Comparison of ENCODE assay signal across 12 cellular contexts in the genomic region with DNA sequence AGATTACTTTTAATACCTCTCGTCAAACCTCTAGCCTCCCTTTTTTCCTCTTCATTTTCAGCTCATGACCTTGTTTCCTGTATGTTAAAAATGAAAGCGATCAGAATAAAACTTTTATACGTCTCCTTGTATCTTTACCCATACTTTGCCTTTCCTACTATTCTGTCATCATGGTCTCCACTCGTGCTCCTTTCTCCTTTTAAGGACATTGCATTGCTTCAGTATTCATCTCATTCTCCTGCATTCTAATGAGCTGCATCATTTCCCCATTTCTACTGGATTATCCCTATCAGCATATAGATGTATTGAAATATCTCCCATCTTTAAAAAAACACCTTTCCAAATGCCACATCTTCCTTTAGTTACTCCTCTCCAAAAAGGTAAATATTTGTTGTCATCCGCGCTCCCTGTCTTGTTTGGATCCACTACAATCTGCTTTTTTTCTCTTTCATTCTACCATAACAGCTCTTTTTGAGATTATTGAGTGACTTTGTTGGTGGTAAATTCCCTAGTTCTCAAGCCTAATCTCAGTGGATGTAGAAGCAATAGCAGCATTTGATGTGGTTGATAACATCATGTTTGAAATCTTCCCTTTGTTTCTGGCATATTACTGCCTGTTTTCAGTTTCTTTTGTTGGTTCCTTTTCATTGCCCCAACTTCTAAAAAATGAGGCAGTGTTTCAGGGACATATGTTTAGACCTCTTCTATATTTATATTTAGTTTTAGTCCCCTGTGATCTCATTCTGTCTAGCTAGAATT. TPM values are rescaled to one million over a fixed set of nuclear protein-coding genes. Genes with fewer than 3 reads are reported as not detected.
A peak's percentile ranks its signal among the peaks of the same experiment; 100 is the strongest.
DNase-seq lines count a peak whose midpoint lies in the region; ATAC-seq, FAIRE-seq and TF ChIP-seq lines count a peak whose summit lies in the region.
"Had no signal": no experiment of that assay in that cellular context is flagged by ENCODE, and none has a peak within 500 bp of the region (broad histone marks: within the 10 kb centered on the region; RNA-seq: fewer than 3 reads in every experiment).

No MANE protein-coding gene starts in this region.

- peak overlapping the region; percentile 82 for H3K4me3 Mint-ChIP-seq in CD8-positive, alpha-beta T cell

- H3K79me2 ChIP-seq in Loucy (ENCODE audit: insufficient read depth, low read length) = peaks cover 93% of the 10 kb centered on the region
- H3K79me2 ChIP-seq in GM23248 (ENCODE audit: insufficient read depth) = peaks cover 100% of the 10 kb centered on the region

- H3K27me3 Mint-ChIP-seq in CD8-positive, alpha-beta T cell (ENCODE audit: low read depth) = no peaks in the 10 kb centered on the region

- H3K4me1 ChIP-seq in CD8-positive, alpha-beta T cell (ENCODE audit: insufficient read depth, low read length) = peaks cover 82% of the 10 kb centered on the region
- H3K4me1 ChIP-seq in Loucy (ENCODE audit: insufficient read depth, low read length, poor library complexity, severe bottlenecking) = peaks cover 28% of the 10 kb centered on the region
- peaks cover 16% of the 10 kb centered on the region for H3K4me1 ChIP-seq in GM23248 (ENCODE audit: insufficient read depth)
- H3K4me1 ChIP-seq in left lung = peaks cover 0 to 76% of the 10 kb centered on the region in 2 donors

- no peak overlapping the region for H3K9ac ChIP-seq in Loucy (ENCODE audit: low read depth, low read length, poor library complexity, severe bottlenecking)
- H3K9ac ChIP-seq in GM23248 = no peak overlapping the region

- H3K9me2 ChIP-seq in Loucy (replicated peaks; ENCODE audit: low read depth, low read length) = no peaks in the 10 kb centered on the region
- H3K9me2 ChIP-seq in GM23248 (ENCODE audit: insufficient read depth) = no peaks in the 10 kb centered on the region

- no peak overlapping the region for H2AFZ ChIP-seq in Loucy (ENCODE audit: low read length)
- H2AFZ ChIP-seq in GM23248 = no peak overlapping the region

- 93 to 97% methylated on average over 6 of the region's 6 CpGs for WGBS in GM23248 (ENCODE audit: low coverage in 1 of 2, low lambda C conversion rate in 2 of 2, missing lambda C conversion rate in 2 of 2), 2 experiments

- no peak for TF ChIP-seq CTCF in CD8-positive, alpha-beta T cell (IDR thresholded peaks at IDR 0.05)
- TF ChIP-seq CTCF in Loucy (conservative IDR thresholded peaks at IDR 0.05; ENCODE audit: low read length) (no peak), left lung (IDR thresholded peaks at IDR 0.05) (no peak)

- H4K20me1 ChIP-seq in Loucy (ENCODE audit: insufficient read depth, low read length, poor library complexity, severe bottlenecking) (peaks cover 57% of the 10 kb centered on the region), GM23248 (ENCODE audit: insufficient read depth) (0 out of 2 replicates have a peak, but pooled peaks cover 6% of the 10 kb centered on the region)

- CTCF ChIA-PET in CD8-positive, alpha-beta T cell (lab: Charles Lee) = interaction anchor here (1.3 to 2.1 kb wide), 3 partner anchors 72 to 112 kb away, joined by 3 to 4 read pairs (median 3); no protein-coding TSS in a partner anchor

- ATAC-seq in CD8-positive, alpha-beta T cell = peak; percentile 54
- ATAC-seq in left lung (no peak), GM21619 (IDR thresholded peaks at IDR 0.05; ENCODE audit: unreplicated experiment) (no peak)
- ATAC-seq: foreskin keratinocyte had no signal

- FAIRE-seq in GM18507 (lab: Jason Lieb, UNC) = peak; percentile 24

- POLR2A ChIA-PET in CD8-positive, alpha-beta T cell (lab: Charles Lee) = interaction anchor here (0.5 to 15.2 kb wide), 8 partner anchors 9 to 110 kb away, joined by 3 to 239 read pairs (median 8); partner anchors contain the start of gene CDC42SE2

- H3K4me2 ChIP-seq in Loucy (ENCODE audit: low read depth, low read length, poor library complexity, severe bottlenecking) = peak overlapping the region; percentile 51
- no peak overlapping the region for H3K4me2 ChIP-seq in GM23248 (ENCODE audit: unreplicated experiment)

- no peaks in the 10 kb centered on the region for H3K36me3 ChIP-seq in CD8-positive, alpha-beta T cell (ENCODE audit: insufficient read depth, low read length)
- H3K36me3 ChIP-seq in Loucy (ENCODE audit: insufficient read depth, low read length) = no peaks in the 10 kb centered on the region
- H3K36me3 ChIP-seq in GM23248 (ENCODE audit: low read depth) = no peaks in the 10 kb centered on the region
- no peaks in the 10 kb centered on the region for H3K36me3 ChIP-seq in left lung

- H3K4me1 Mint-ChIP-seq in CD8-positive, alpha-beta T cell (ENCODE audit: low read depth) = peaks cover 74% of the 10 kb centered on the region

- intact Hi-C loops in CD8-positive, alpha-beta T cell (cut with DNase I, micrococcal nuclease) = loop anchor here in 1 of 2 experiments (1.0 to 2.0 kb wide), 2 partner anchors 8 to 20 kb away; partner anchors contain the start of gene CDC42SE2
- intact Hi-C loops in left lung (cut with DNase I) = no loop called here

- no peaks in the 10 kb centered on the region for H3F3A ChIP-seq in Loucy (ENCODE audit: low read depth)
- H3F3A ChIP-seq in GM23248 (ENCODE audit: insufficient read depth) = peaks cover 16% of the 10 kb centered on the region; the same call in 1 of the 2 replicates

- no peak for DNase-seq in CD8-positive, alpha-beta T cell
- no peak for DNase-seq in GM18507 (ENCODE audit: extremely low spot score, insufficient read length, low read depth)
- peak; percentile 31 for DNase-seq in dermis blood vessel endothelial cell
- no peak for DNase-seq in GM23248
- DNase-seq in left lung = no peak
- no peak for DNase-seq in NCI-H2081 treated with DMSO at 0.1 percent for 48 hours (lab: John Stamatoyannopoulos, UW)
- DNase-seq: activated CD4-positive, alpha-beta T cell treated with anti-CD3 and anti-CD28 coated beads, Interleukin-2, amount 50 U/mL, for 1 hour; DMS79 treated with DMSO at 0.1 percent for 48 hours; foreskin keratinocyte; NCI-H146 had no signal

- H3K27me3 ChIP-seq in CD8-positive, alpha-beta T cell (ENCODE audit: insufficient read depth, low read length) = no peaks in the 10 kb centered on the region
- no peaks in the 10 kb centered on the region for H3K27me3 ChIP-seq in Loucy (ENCODE audit: insufficient read depth, low read length, poor library complexity, severe bottlenecking)
- no peaks in the 10 kb centered on the region for H3K27me3 ChIP-seq in GM23248 (replicated peaks; ENCODE audit: insufficient read depth)
- H3K27me3 ChIP-seq in left lung = no peaks in the 10 kb centered on the region
- H3K27me3 ChIP-seq: foreskin keratinocyte had no signal

- H3K9me3 Mint-ChIP-seq in CD8-positive, alpha-beta T cell = no peaks in the 10 kb centered on the region

- in situ Hi-C loops in GM23248 (cut with MboI) = no loop called here

- peaks cover 30% of the 10 kb centered on the region for H3K36me3 Mint-ChIP-seq in CD8-positive, alpha-beta T cell

- peak overlapping the region; percentile 39 for H3K4me3 ChIP-seq in CD8-positive, alpha-beta T cell (ENCODE audit: low read depth, low read length)
- H3K4me3 ChIP-seq in Loucy (ENCODE audit: low read length, poor library complexity, severe bottlenecking) (no peak overlapping the region), GM23248 (no peak overlapping the region), left lung (no peak overlapping the region)

- H3K9me3 ChIP-seq in CD8-positive, alpha-beta T cell (ENCODE audit: low read length) = no peaks in the 10 kb centered on the region
- no peaks in the 10 kb centered on the region for H3K9me3 ChIP-seq in Loucy (ENCODE audit: insufficient read depth, low read depth, low read length)
- H3K9me3 ChIP-seq in GM23248 (ENCODE audit: low read depth) = no peaks in the 10 kb centered on the region
- H3K9me3 ChIP-seq in left lung = no peaks in the 10 kb centered on the region

- peak overlapping the region; percentile 93 for H3K27ac Mint-ChIP-seq in CD8-positive, alpha-beta T cell

- peak overlapping the region; percentile 32 for H3K27ac ChIP-seq in CD8-positive, alpha-beta T cell (ENCODE audit: low read depth, low read length)
- no peak overlapping the region for H3K27ac ChIP-seq in GM23248
- H3K27ac ChIP-seq in left lung = peak overlapping the region in 1 of 2 donors; percentile 37
- H3K27ac ChIP-seq: foreskin keratinocyte had no signal

RNA-seq across cellular contexts. Expression of gene CDC42SE2, which starts 8.7 kb away (rescaled TPM):
- total RNA-seq in CD8-positive, alpha-beta T cell = 100 to 1,000 TPM; 340 to 348 TPM
- 54.6 and 55.5 TPM in 2 replicates for total RNA-seq in dermis blood vessel endothelial cell
- 17.5 and 22.1 TPM in 2 replicates for total RNA-seq in GM23248 (2014; rRNA removed; shearing (Covaris generic))
- 13.7 and 14.3 TPM in 2 replicates for polyA plus RNA-seq in GM23248 (2016; fragmentation: Nextera tagmentation; extraction: Ambion mirVana)
- 10 to 100 TPM; 28.1 to 37.5 TPM for total RNA-seq in left lung
